Comparison of ENCODE assay signal across 17 cellular contexts in genomic region chr14:61179061-61179675, GRCh38.
DNase-seq lines count a peak whose midpoint lies in the region; ATAC-seq, FAIRE-seq and TF ChIP-seq lines count a peak whose summit lies in the region.
"Had no signal": no experiment of that assay in that cellular context is flagged by ENCODE, and none has a peak within 500 bp of the region (broad histone marks: within the 10 kb centered on the region; RNA-seq: fewer than 3 reads in every experiment).

No MANE protein-coding gene starts in this region.

- FAIRE-seq in urothelium cell line (lab: Jason Lieb, UNC), result no peak

- H3K4me3 Mint-ChIP-seq in natural killer cell treated with Interleukin-12 subunit alpha and Interleukin-12 subunit beta and Interleukin-15 and Interleukin-18, amount 100 ng/mL, for 72 hours, result peak overlapping the region; percentile 19
- no peak overlapping the region for H3K4me3 Mint-ChIP-seq in natural killer cell
- H3K4me3 Mint-ChIP-seq in activated CD4-positive, alpha-beta memory T cell treated with anti-CD3 and anti-CD28 coated beads for 36 hours, result no peak overlapping the region

- no peak for DNase-seq in natural killer cell treated with Interleukin-12 subunit alpha and Interleukin-12 subunit beta and Interleukin-15 and Interleukin-18, amount 100 ng/mL, for 72 hours (ENCODE audit: low spot score)
- no peak for DNase-seq in natural killer cell
- no peak for DNase-seq in activated CD4-positive, alpha-beta memory T cell treated with anti-CD3 and anti-CD28 coated beads for 36 hours
- peak; percentile 12 for DNase-seq in fibroblast of villous mesenchyme (ENCODE audit: low read depth)
- DNase-seq in urothelium cell line (ENCODE audit: low spot score), result peak; percentile 65
- DNase-seq in mucosa of gallbladder (ENCODE audit: low spot score), result no peak
- DNase-seq: activated CD4-positive, alpha-beta T cell treated with anti-CD3 and anti-CD28 coated beads for 1 hour; activated gamma-delta T cell; cortex of kidney; GDM1; left lung; NCI-H446; nucleus accumbens; Right ventricle myocardium superior had no signal

- CTCF ChIA-PET in activated CD4-positive, alpha-beta memory T cell treated with anti-CD3 and anti-CD28 coated beads for 36 hours (lab: Charles Lee), result no interaction called here

- peaks cover 39 to 44% of the 10 kb centered on the region in 2 donors for H3K27me3 Mint-ChIP-seq in natural killer cell treated with Interleukin-12 subunit alpha and Interleukin-12 subunit beta and Interleukin-15 and Interleukin-18, amount 100 ng/mL, for 72 hours
- peaks cover 16 to 27% of the 10 kb centered on the region in 2 donors for H3K27me3 Mint-ChIP-seq in natural killer cell (ENCODE audit: low read depth in 2 of 2)
- no peaks in the 10 kb centered on the region for H3K27me3 Mint-ChIP-seq in activated CD4-positive, alpha-beta memory T cell treated with anti-CD3 and anti-CD28 coated beads for 36 hours

- no peaks in the 10 kb centered on the region for H3K9me3 Mint-ChIP-seq in natural killer cell treated with Interleukin-12 subunit alpha and Interleukin-12 subunit beta and Interleukin-15 and Interleukin-18, amount 100 ng/mL, for 72 hours
- H3K9me3 Mint-ChIP-seq in natural killer cell, result no peaks in the 10 kb centered on the region
- H3K9me3 Mint-ChIP-seq in activated CD4-positive, alpha-beta memory T cell treated with anti-CD3 and anti-CD28 coated beads for 36 hours, result no peaks in the 10 kb centered on the region

- H3K27ac Mint-ChIP-seq in natural killer cell treated with Interleukin-12 subunit alpha and Interleukin-12 subunit beta and Interleukin-15 and Interleukin-18, amount 100 ng/mL, for 72 hours, result peak overlapping the region in 1 of 2 donors; percentile 20
- no peak overlapping the region for H3K27ac Mint-ChIP-seq in natural killer cell
- H3K27ac Mint-ChIP-seq in activated CD4-positive, alpha-beta memory T cell treated with anti-CD3 and anti-CD28 coated beads for 36 hours, result peak overlapping the region; percentile 92

- ATAC-seq in natural killer cell treated with Interleukin-12 subunit alpha and Interleukin-12 subunit beta and Interleukin-15 and Interleukin-18, amount 100 ng/mL, for 72 hours, result no peak
- ATAC-seq in natural killer cell, result no peak
- ATAC-seq in GM21390 (IDR thresholded peaks at IDR 0.05; ENCODE audit: unreplicated experiment), result no peak
- ATAC-seq in GM18502 (IDR thresholded peaks at IDR 0.05; ENCODE audit: poor library complexity, unreplicated experiment), result no peak
- ATAC-seq: gastroesophageal sphincter had no signal

- no peak overlapping the region for H3K4me3 ChIP-seq in fibroblast of villous mesenchyme (ENCODE audit: low read depth, low read length)
- H3K4me3 ChIP-seq: gastroesophageal sphincter, left lung had no signal

- intact Hi-C loops in natural killer cell (cut with micrococcal nuclease), result no loop called here
- intact Hi-C loops in activated CD4-positive, alpha-beta memory T cell treated with anti-CD3 and anti-CD28 coated beads for 36 hours (cut with micrococcal nuclease), result loop anchor here (5.0 kb wide), 5 partner anchors 68 to 972 kb away; partner anchors contain the start of genes SLC38A6 and TRMT5

- POLR2A ChIA-PET in activated CD4-positive, alpha-beta memory T cell treated with anti-CD3 and anti-CD28 coated beads for 36 hours (lab: Charles Lee), result interaction anchor here (0.6 kb wide), 1 partner anchor 140 kb away, joined by 5 read pairs; no protein-coding TSS in a partner anchor

- TF ChIP-seq CTCF in natural killer cell (IDR thresholded peaks at IDR 0.05) (no peak), fibroblast of villous mesenchyme (IDR thresholded peaks at IDR 0.05; ENCODE audit: insufficient read depth, low read depth, low read length) (no peak)

- H3K36me3 Mint-ChIP-seq in natural killer cell treated with Interleukin-12 subunit alpha and Interleukin-12 subunit beta and Interleukin-15 and Interleukin-18, amount 100 ng/mL, for 72 hours, result no peaks in the 10 kb centered on the region
- no peaks in the 10 kb centered on the region for H3K36me3 Mint-ChIP-seq in natural killer cell
- H3K36me3 Mint-ChIP-seq in activated CD4-positive, alpha-beta memory T cell treated with anti-CD3 and anti-CD28 coated beads for 36 hours, result no peaks in the 10 kb centered on the region

- peaks cover 9 to 15% of the 10 kb centered on the region in 2 donors for H3K4me1 Mint-ChIP-seq in natural killer cell treated with Interleukin-12 subunit alpha and Interleukin-12 subunit beta and Interleukin-15 and Interleukin-18, amount 100 ng/mL, for 72 hours (ENCODE audit: low read depth in 2 of 2)
- no peaks in the 10 kb centered on the region for H3K4me1 Mint-ChIP-seq in natural killer cell
- peaks cover 59% of the 10 kb centered on the region for H3K4me1 Mint-ChIP-seq in activated CD4-positive, alpha-beta memory T cell treated with anti-CD3 and anti-CD28 coated beads for 36 hours (ENCODE audit: low read depth)

Comparison
In these comparisons a context has a peak if more than half of its experiments do, and no peak if none do; other contexts are left out.
1. DNase-seq: peak in fibroblast of villous mesenchyme (single experiment) and urothelium cell line (single experiment); none in natural killer cell treated with Interleukin-12 subunit alpha and Interleukin-12 subunit beta and Interleukin-15 and Interleukin-18, amount 100 ng/mL, for 72 hours (single experiment), natural killer cell (single experiment), activated CD4-positive, alpha-beta memory T cell treated with anti-CD3 and anti-CD28 coated beads for 36 hours (single experiment) and mucosa of gallbladder (single experiment).